Comparison of ENCODE assay signal across 8 cellular contexts in genomic region chr20:3767434-3768341, GRCh38. TPM values are rescaled to one million over a fixed set of nuclear protein-coding genes. Genes with fewer than 3 reads are reported as not detected.
A peak's percentile ranks its signal among the peaks of the same experiment; 100 is the strongest.
DNase-seq lines count a peak whose midpoint lies in the region; ATAC-seq lines count a peak whose summit lies in the region.

Gene ADISSP (minus strand): TSS chr20:3767753. CDS start chr20:3760100, 7,653 bp downstream.

- peak; percentile 89 for ATAC-seq in CD4-positive, CD25-positive, alpha-beta regulatory T cell (ENCODE audit: low read depth in 2 of 2)
- ATAC-seq in GM19395 (IDR thresholded peaks at IDR 0.05; ENCODE audit: unreplicated experiment) (peak; percentile 92), HG03565 (IDR thresholded peaks at IDR 0.05; ENCODE audit: unreplicated experiment) (peak; percentile 91), left lobe of liver (peak; percentile 94)

- peaks cover 4% of the 10 kb centered on the region for H3K27me3 Mint-ChIP-seq in CD4-positive, CD25-positive, alpha-beta regulatory T cell
- no peaks in the 10 kb centered on the region for H3K27me3 Mint-ChIP-seq in dendritic cell treated with granulocyte-macrophage colony-stimulating factor and Interleukin-4, amounts not matched to agents 40 ng/mL and 50 ng/mL, for 4 days

- H3K9me3 Mint-ChIP-seq in CD4-positive, CD25-positive, alpha-beta regulatory T cell: peaks cover 0 to 2% (median 0%) of the 10 kb centered on the region in 7 donors
- no peaks in the 10 kb centered on the region for H3K9me3 Mint-ChIP-seq in dendritic cell treated with granulocyte-macrophage colony-stimulating factor and Interleukin-4, amounts not matched to agents 40 ng/mL and 50 ng/mL, for 4 days

- peak within 1 kb of the TSS; percentile 88 to 97 (median 94) for H3K27ac Mint-ChIP-seq in CD4-positive, CD25-positive, alpha-beta regulatory T cell
- H3K27ac Mint-ChIP-seq in dendritic cell treated with granulocyte-macrophage colony-stimulating factor and Interleukin-4, amounts not matched to agents 40 ng/mL and 50 ng/mL, for 4 days: peak within 1 kb of the TSS; percentile 89

- peak within 1 kb of the TSS; percentile 62 for H3K4me3 ChIP-seq in CD4-positive, CD25-positive, alpha-beta regulatory T cell (ENCODE audit: low read depth, low read length)

- DNase-seq in CD4-positive, CD25-positive, alpha-beta regulatory T cell: peak; percentile 94 to 99 (median 96)
- DNase-seq in NCI-H774 (lab: John Stamatoyannopoulos, UW) (peak; percentile 97), left lobe of liver (ENCODE audit: low spot score) (peak; percentile 99)
- DNase-seq in activated CD4-positive, alpha-beta T cell treated with anti-CD3 and anti-CD28 coated beads, Interleukin-2, amount 50 U/mL, for 4 hours: peak; percentile 95 to 96
- DNase-seq in stimulated activated CD4-positive, alpha-beta T cell treated with anti-CD3 and anti-CD28 coated beads, Interleukin-2, amount 100 ng/mL, for 4 hours (ENCODE audit: low read depth): peak; percentile 96

- H3K4me3 Mint-ChIP-seq in CD4-positive, CD25-positive, alpha-beta regulatory T cell: peak within 1 kb of the TSS; percentile 92 to 96 (median 93)
- H3K4me3 Mint-ChIP-seq in dendritic cell treated with granulocyte-macrophage colony-stimulating factor and Interleukin-4, amounts not matched to agents 40 ng/mL and 50 ng/mL, for 4 days: peak within 1 kb of the TSS; percentile 91

- no peaks in the 10 kb centered on the region for H3K36me3 ChIP-seq in CD4-positive, CD25-positive, alpha-beta regulatory T cell (ENCODE audit: control insufficient read depth, insufficient read depth, low read length)

- no peaks in the 10 kb centered on the region for H3K9me3 ChIP-seq in CD4-positive, CD25-positive, alpha-beta regulatory T cell (ENCODE audit: control insufficient read depth in 2 of 2, low read length in 2 of 2)

- peaks cover 24% of the 10 kb centered on the region for H3K4me1 ChIP-seq in CD4-positive, CD25-positive, alpha-beta regulatory T cell (ENCODE audit: control insufficient read depth, insufficient read depth, low read length, poor library complexity, severe bottlenecking)

- H3K27ac ChIP-seq in CD4-positive, CD25-positive, alpha-beta regulatory T cell (ENCODE audit: insufficient read depth, low read length, poor library complexity, severe bottlenecking): peak within 1 kb of the TSS; percentile 99

- H3K27me3 ChIP-seq in CD4-positive, CD25-positive, alpha-beta regulatory T cell (ENCODE audit: control insufficient read depth, insufficient read depth, low read length): no peaks in the 10 kb centered on the region

- H3K4me1 Mint-ChIP-seq in CD4-positive, CD25-positive, alpha-beta regulatory T cell: peaks cover 0 to 30% (median 8%) of the 10 kb centered on the region in 4 donors
- H3K4me1 Mint-ChIP-seq in dendritic cell treated with granulocyte-macrophage colony-stimulating factor and Interleukin-4, amounts not matched to agents 40 ng/mL and 50 ng/mL, for 4 days (ENCODE audit: low read depth): peaks cover 60% of the 10 kb centered on the region

- intact Hi-C loops in dendritic cell treated with granulocyte-macrophage colony-stimulating factor and Interleukin-4, amounts not matched to agents 40 ng/mL and 50 ng/mL, for 4 days (cut with micrococcal nuclease): loop anchor here (1.0 kb wide), 2 partner anchors 14 kb away; partner anchors contain the start of gene SPEF1

- H3K36me3 Mint-ChIP-seq in CD4-positive, CD25-positive, alpha-beta regulatory T cell: no peaks in the 10 kb centered on the region
- peaks cover 9% of the 10 kb centered on the region for H3K36me3 Mint-ChIP-seq in dendritic cell treated with granulocyte-macrophage colony-stimulating factor and Interleukin-4, amounts not matched to agents 40 ng/mL and 50 ng/mL, for 4 days (ENCODE audit: low read depth)

RNA-seq across cellular contexts. Expression of gene ADISSP, which starts in this region (rescaled TPM):
- 14.8 TPM for total RNA-seq in CD4-positive, CD25-positive, alpha-beta regulatory T cell
- polyA plus RNA-seq in CD4-positive, CD25-positive, alpha-beta regulatory T cell: 10 to 100 TPM; 19.3 to 25.5 (median 22.1) TPM
- 10.6 TPM for total RNA-seq in left lobe of liver

Comparison
In these comparisons a context has a peak if more than half of its experiments do, and no peak if none do; other contexts are left out.
1. Peak in every context shown above with its lines: DNase-seq, ATAC-seq, H3K4me3 ChIP-seq and H3K27ac ChIP-seq.